In the genomic region with DNA sequence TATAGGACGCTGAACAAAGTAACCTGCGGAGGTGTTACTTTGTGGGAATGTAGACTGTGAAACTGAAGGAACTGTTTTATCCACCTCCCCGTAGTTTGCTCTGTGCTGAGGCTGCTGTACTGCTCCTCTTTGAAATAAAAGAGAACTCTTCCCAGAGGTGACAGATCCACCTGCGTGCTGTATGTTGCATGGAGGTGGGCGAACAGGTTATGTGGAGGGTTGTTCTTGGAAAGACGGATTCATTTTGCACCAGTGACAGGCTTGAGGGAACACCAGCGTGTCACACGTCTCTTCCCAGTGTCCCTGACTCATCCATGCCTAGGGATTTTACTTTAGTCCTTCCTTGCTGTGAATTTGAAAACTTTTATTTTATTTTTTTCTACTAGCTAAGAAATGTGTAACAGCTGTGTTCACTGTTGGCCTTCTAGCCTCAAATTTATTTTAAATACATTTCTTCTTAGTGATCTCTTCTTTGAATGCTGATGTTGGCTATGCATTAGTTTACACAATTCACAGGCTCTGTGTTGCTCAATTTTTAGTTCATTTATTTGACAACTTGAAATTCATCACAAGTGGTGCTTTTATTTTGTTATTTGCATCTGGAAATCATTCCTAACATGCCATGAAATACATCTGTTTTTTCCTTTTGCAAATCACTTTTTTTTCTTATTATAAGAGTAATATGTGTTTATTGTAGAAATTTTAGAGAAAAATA, we compare ENCODE assay signal across 24 cellular contexts.
"Had no signal": no experiment of that assay in that cellular context is flagged by ENCODE, and none has a peak within 500 bp of the region (broad histone marks: within the 10 kb centered on the region; RNA-seq: fewer than 3 reads in every experiment).

No MANE protein-coding gene starts in this region.

- ATAC-seq: activated CD8-positive, alpha-beta memory T cell treated with anti-CD3 and anti-CD28 coated beads, Interleukin-2, amount 10 ng/mL, durations not matched to agents 7 days and 5 days; heart right ventricle; lower lobe of right lung had no signal

- H3K27me3 ChIP-seq: heart right ventricle, upper lobe of left lung had no signal

- H3K27me3 Mint-ChIP-seq: activated CD4-positive, alpha-beta memory T cell treated with anti-CD3 and anti-CD28 coated beads, Interleukin-2, amount 10 ng/mL, durations not matched to agents 7 days and 5 days; activated CD8-positive, alpha-beta memory T cell treated with anti-CD3 and anti-CD28 coated beads, Interleukin-2, amount 10 ng/mL, durations not matched to agents 7 days and 5 days; activated naive CD4-positive, alpha-beta T cell treated with anti-CD3 and anti-CD28 coated beads, Interleukin-2, amount 50 U/mL, for 24 hours had no signal

- H3K4me3 Mint-ChIP-seq: activated CD4-positive, alpha-beta memory T cell treated with anti-CD3 and anti-CD28 coated beads, Interleukin-2, amount 10 ng/mL, durations not matched to agents 7 days and 5 days; activated CD8-positive, alpha-beta memory T cell treated with anti-CD3 and anti-CD28 coated beads, Interleukin-2, amount 10 ng/mL, durations not matched to agents 7 days and 5 days; activated naive CD4-positive, alpha-beta T cell treated with anti-CD3 and anti-CD28 coated beads, Interleukin-2, amount 50 U/mL, for 24 hours; brain; neural crest cell; T-helper 1 cell treated with Interleukin-12 subunit alpha and Interleukin-12 subunit beta and Interleukin-4 antibody, amounts not matched to agents 30 μg/mL and 1 μg/mL, for 36 hours had no signal

- H3K4me1 ChIP-seq: lower lobe of right lung had no signal

- H3K27ac Mint-ChIP-seq: activated CD4-positive, alpha-beta memory T cell treated with anti-CD3 and anti-CD28 coated beads, Interleukin-2, amount 10 ng/mL, durations not matched to agents 7 days and 5 days; activated CD8-positive, alpha-beta memory T cell treated with anti-CD3 and anti-CD28 coated beads, Interleukin-2, amount 10 ng/mL, durations not matched to agents 7 days and 5 days; activated naive CD4-positive, alpha-beta T cell treated with anti-CD3 and anti-CD28 coated beads, Interleukin-2, amount 50 U/mL, for 24 hours; brain; naive B cell; T-helper 1 cell treated with Interleukin-12 subunit alpha and Interleukin-12 subunit beta and Interleukin-4 antibody, amounts not matched to agents 30 μg/mL and 1 μg/mL, for 36 hours had no signal

- H3K36me3 ChIP-seq: heart right ventricle, lower lobe of right lung, thoracic aorta, upper lobe of left lung had no signal

- H3K9me3 ChIP-seq: heart right ventricle, lower lobe of right lung, thoracic aorta, upper lobe of left lung had no signal

- H3K4me3 ChIP-seq: heart right ventricle, lower lobe of right lung, thoracic aorta, upper lobe of left lung had no signal

- DNase-seq: activated CD4-positive, alpha-beta memory T cell treated with anti-CD3 and anti-CD28 coated beads, Interleukin-2, amount 10 ng/mL, durations not matched to agents 7 days and 5 days; activated CD4-positive, alpha-beta T cell treated with anti-CD3 and anti-CD28 coated beads for 48 hours; activated CD4-positive, CD25-positive, alpha-beta regulatory T cell; activated CD8-positive, alpha-beta memory T cell treated with anti-CD3 and anti-CD28 coated beads, Interleukin-2, amount 10 ng/mL, durations not matched to agents 7 days and 5 days; activated gamma-delta T cell treated with Interleukin-2 at 50 U/mL for 16 hours; activated T-cell treated with anti-CD3 and anti-CD28 coated beads for 4 hours; aorta; dermis blood vessel endothelial cell; effector CD8-positive, alpha-beta T cell; heart right ventricle; kidney; lower lobe of right lung; naive B cell; occipital lobe; stimulated activated CD4-positive, alpha-beta T cell treated with anti-CD3 and anti-CD28 coated beads, Interleukin-15, amount 100 ng/mL, for 24 hours; stimulated activated CD4-positive, alpha-beta T cell treated with anti-CD3 and anti-CD28 coated beads, Interleukin-2, amount 100 ng/mL, for 48 hours; stimulated activated CD8-positive, alpha-beta memory T cell treated with anti-CD3 and anti-CD28 coated beads, Interleukin-4, amount 100 ng/mL, for 48 hours; stimulated activated naive CD4-positive, alpha-beta T cell; upper lobe of left lung had no signal

- H3K9me3 Mint-ChIP-seq: activated naive CD4-positive, alpha-beta T cell treated with anti-CD3 and anti-CD28 coated beads, Interleukin-2, amount 50 U/mL, for 24 hours; neural crest cell had no signal

- H3K36me3 Mint-ChIP-seq: activated CD8-positive, alpha-beta memory T cell treated with anti-CD3 and anti-CD28 coated beads, Interleukin-2, amount 10 ng/mL, durations not matched to agents 7 days and 5 days; activated naive CD4-positive, alpha-beta T cell treated with anti-CD3 and anti-CD28 coated beads, Interleukin-2, amount 50 U/mL, for 24 hours; brain; naive B cell had no signal

- H3K27ac ChIP-seq: heart right ventricle, lower lobe of right lung, thoracic aorta, upper lobe of left lung had no signal
